ENCODE assay signal across 8 cellular contexts in genomic region chr5:131265318-131265803, GRCh38. TPM values are rescaled to one million over a fixed set of nuclear protein-coding genes. Genes with fewer than 3 reads are reported as not detected.
DNase-seq lines count a peak whose midpoint lies in the region; ATAC-seq and TF ChIP-seq lines count a peak whose summit lies in the region.

No MANE protein-coding gene starts in this region.

- H2AFZ ChIP-seq in SK-N-SH (ENCODE audit: low read depth) (no peak overlapping the region), MM.1S (ENCODE audit: low read length) (no peak overlapping the region)

- peak overlapping the region; percentile 95; the same call in 1 of the 2 replicates for H3K9ac ChIP-seq in SK-N-SH
- peak overlapping the region; percentile 85 for H3K9ac ChIP-seq in MM.1S (ENCODE audit: low read length)

- TF ChIP-seq POLR2A in right lobe of liver (IDR thresholded peaks at IDR 0.05) (no peak), upper lobe of left lung (IDR thresholded peaks at IDR 0.05) (no peak)

- POLR2A ChIA-PET in SK-N-SH (lab: Yijun Ruan, JAX) = no interaction called here

- TF ChIP-seq RAD21 in SK-N-SH (IDR thresholded peaks at IDR 0.05; ENCODE audit: low read length) = no peak

- H3K27me3 ChIP-seq in SK-N-SH (ENCODE audit: insufficient read depth) (no peaks in the 10 kb centered on the region), H7 (ENCODE audit: control insufficient read depth, insufficient read depth, low read length) (no peaks in the 10 kb centered on the region), MM.1S (replicated peaks; ENCODE audit: insufficient read depth, low read length) (no peaks in the 10 kb centered on the region), right lobe of liver (no peaks in the 10 kb centered on the region), upper lobe of left lung (no peaks in the 10 kb centered on the region)

- TF ChIP-seq EP300 in SK-N-SH (IDR thresholded peaks at IDR 0.05; ENCODE audit: borderline replicate concordance in 1 of 2, low read depth in 1 of 2, low read length in 1 of 2) (no peak), upper lobe of left lung (IDR thresholded peaks at IDR 0.05) (no peak)

- H3K4me3 ChIP-seq in SK-N-SH (ENCODE audit: low read depth in 2 of 2, low read length in 1 of 2) (peak overlapping the region; percentile 95; a peak in 2 of 4 replicates), H7 (ENCODE audit: insufficient read depth, low read depth, low read length) (peak overlapping the region; percentile 99), MM.1S (ENCODE audit: low read length) (peak overlapping the region; percentile 85), right lobe of liver (peak overlapping the region; percentile 76 to 93 (median 86)), upper lobe of left lung (peak overlapping the region in 3 of 4 donors; percentile 64 to 99 (median 82))

- H3K4me2 ChIP-seq in SK-N-SH = peak overlapping the region; percentile 85
- H3K4me2 ChIP-seq in MM.1S (ENCODE audit: low read depth, low read length) = peak overlapping the region; percentile 72

- H3K79me2 ChIP-seq in SK-N-SH (ENCODE audit: insufficient read depth) (peaks cover 67% of the 10 kb centered on the region), MM.1S (ENCODE audit: low read length) (peaks cover 63% of the 10 kb centered on the region)

- no peaks in the 10 kb centered on the region for H3K9me2 ChIP-seq in SK-N-SH
- no peaks in the 10 kb centered on the region for H3K9me2 ChIP-seq in MM.1S (replicated peaks; ENCODE audit: insufficient read depth, low read length)

- TF ChIP-seq CTCF in SK-N-SH (IDR thresholded peaks at IDR 0.05) (peak; percentile 59), MM.1S (IDR thresholded peaks at IDR 0.05; ENCODE audit: low read length) (peak; percentile 52), right lobe of liver (IDR thresholded peaks at IDR 0.05) (peak; percentile 20 to 45 (median 30)), upper lobe of left lung (IDR thresholded peaks at IDR 0.05) (peak in 5 of 6 experiments; percentile 27 to 53 (median 39))

- intact Hi-C loops in right lobe of liver (cut with DNase I) = no loop called here

- H3K36me3 ChIP-seq in SK-N-SH (replicated peaks in 1 of 2; ENCODE audit: control insufficient read depth in 1 of 2, insufficient read depth in 2 of 2, low read length in 1 of 2) (no peaks in the 10 kb centered on the region), H7 (replicated peaks; ENCODE audit: control insufficient read depth, insufficient read depth, low read length) (no peaks in the 10 kb centered on the region), MM.1S (replicated peaks; ENCODE audit: insufficient read depth, low read length) (peaks cover 4% of the 10 kb centered on the region; the same call in 1 of the 2 replicates), right lobe of liver (no peaks in the 10 kb centered on the region), upper lobe of left lung (no peaks in the 10 kb centered on the region)

- peaks cover under 1 to 7% of the 10 kb centered on the region in 2 experiments; a peak in 3 of 4 replicates for H3K4me1 ChIP-seq in SK-N-SH (ENCODE audit: control insufficient read depth in 1 of 2, insufficient read depth in 2 of 2, low read depth in 1 of 2, low read length in 1 of 2)
- H3K4me1 ChIP-seq in MM.1S (ENCODE audit: low read length) = peaks cover 11% of the 10 kb centered on the region
- H3K4me1 ChIP-seq in right lobe of liver = peaks cover 0 to 7% (median 0%) of the 10 kb centered on the region in 4 donors
- H3K4me1 ChIP-seq in upper lobe of left lung = peaks cover 16 to 42% (median 31%) of the 10 kb centered on the region in 4 donors

- H4K20me1 ChIP-seq in SK-N-SH (ENCODE audit: insufficient read depth) (peaks cover 9% of the 10 kb centered on the region), MM.1S (ENCODE audit: insufficient read depth, low read length) (no peaks in the 10 kb centered on the region; the same call in 1 of the 2 replicates)

- CTCF ChIA-PET in SK-N-SH (lab: Yijun Ruan, JAX) = interaction anchor here (0.6 to 3.5 kb wide), 12 partner anchors 12 to 130 kb away, joined by 3 to 15 read pairs (median 4); no protein-coding TSS in a partner anchor

- no peaks in the 10 kb centered on the region for H3K9me3 ChIP-seq in SK-N-SH
- H3K9me3 ChIP-seq in MM.1S (replicated peaks; ENCODE audit: insufficient read depth, low read length) = no peaks in the 10 kb centered on the region
- H3K9me3 ChIP-seq in right lobe of liver = no peaks in the 10 kb centered on the region
- no peaks in the 10 kb centered on the region for H3K9me3 ChIP-seq in upper lobe of left lung

- WGBS in SK-N-SH (ENCODE audit: low lambda C conversion rate) = 25% methylated on average over 2 of the region's 2 CpGs
- WGBS in right lobe of liver (ENCODE audit: insufficient coverage, low coverage, low lambda C conversion rate, missing lambda C conversion rate) = 3% methylated on average over 2 of the region's 2 CpGs
- 7 to 11% methylated on average over 2 of the region's 2 CpGs for WGBS in upper lobe of left lung, 2 donors

- H3F3A ChIP-seq in SK-N-SH (replicated peaks; ENCODE audit: insufficient read depth) = peaks cover 9% of the 10 kb centered on the region
- H3F3A ChIP-seq in MM.1S (ENCODE audit: insufficient read depth, low read length) = peaks cover 27% of the 10 kb centered on the region

- DNase-seq in SK-N-SH (peak; percentile 10), H7 (no peak), MM.1S (peak; percentile 57), amniotic epithelial cell (ENCODE audit: low read depth) (peak; percentile 33), right lobe of liver (no peak), upper lobe of left lung (no peak), AG08395 (ENCODE audit: low spot score) (no peak)

- ATAC-seq in SK-N-SH treated with all-trans-retinoic acid at 6 μM for 48 hours (no peak), right lobe of liver (peak in 2 of 4 donors; percentile 33 to 39), upper lobe of left lung (ENCODE audit: low FRiP score in 2 of 2) (no peak)

- H3K27ac ChIP-seq in SK-N-SH (ENCODE audit: low read depth in 2 of 2, low read length in 1 of 2) (peak overlapping the region in 1 of 2 experiments; percentile 73; a peak in 1 of 4 replicates), MM.1S (ENCODE audit: low read length) (peak overlapping the region; percentile 85; the same call in 1 of the 2 replicates), right lobe of liver (peak overlapping the region; percentile 0 to 95 (median 91)), upper lobe of left lung (peak overlapping the region; percentile 90 to 98 (median 93))

TF ChIP-seq in SK-N-SH, 30 proteins besides CTCF, POLR2A, EP300 and RAD21:
- TF ChIP-seq IRF3 (IDR thresholded peaks at IDR 0.05; ENCODE audit: low read depth, low read length) = no peak
- no peak for TF ChIP-seq FOSL2 (IDR thresholded peaks at IDR 0.05; ENCODE audit: borderline replicate concordance, low read depth)
- TF ChIP-seq RXRA (IDR thresholded peaks at IDR 0.05; ENCODE audit: borderline replicate concordance, low read depth) = no peak
- TF ChIP-seq MXI1 (IDR thresholded peaks at IDR 0.05; ENCODE audit: low read depth, low read length) = no peak
- no peak for TF ChIP-seq FOXJ3 (CRISPR knock-in tag; IDR thresholded peaks at IDR 0.05)
- no peak for TF ChIP-seq RCOR1 (IDR thresholded peaks at IDR 0.05; ENCODE audit: low read length)
- TF ChIP-seq FOXM1 (IDR thresholded peaks at IDR 0.05; ENCODE audit: low read depth) = no peak

TF ChIP-seq in SK-N-SH treated with all-trans-retinoic acid at 6 μM for 48 hours, 23 proteins besides CTCF, POLR2A, EP300 and RAD21 (continues in another document):
- TF ChIP-seq ESRRG (CRISPR knock-in tag; IDR thresholded peaks at IDR 0.05) (no peak), BACH2 (CRISPR knock-in tag; IDR thresholded peaks at IDR 0.05; ENCODE audit: borderline replicate concordance) (no peak), CREB5 (CRISPR knock-in tag; IDR thresholded peaks at IDR 0.05; ENCODE audit: low read depth) (no peak), ZNF8 (CRISPR knock-in tag; IDR thresholded peaks at IDR 0.05) (no peak), SNAI2 (CRISPR knock-in tag; IDR thresholded peaks at IDR 0.05) (no peak), POU6F1 (CRISPR knock-in tag; IDR thresholded peaks at IDR 0.05; ENCODE audit: borderline replicate concordance, low read depth) (no peak), ZNF565 (CRISPR knock-in tag; conservative IDR thresholded peaks at IDR 0.05; ENCODE audit: low read depth) (no peak), TOX (CRISPR knock-in tag; IDR thresholded peaks at IDR 0.05; ENCODE audit: borderline replicate concordance) (no peak), GLIS3 (CRISPR knock-in tag; IDR thresholded peaks at IDR 0.05) (no peak), OSR1 (CRISPR knock-in tag; IDR thresholded peaks at IDR 0.05) (no peak), ISL1 (CRISPR knock-in tag; IDR thresholded peaks at IDR 0.05) (no peak), ZFP30 (CRISPR knock-in tag; IDR thresholded peaks at IDR 0.05) (no peak)

RNA-seq across cellular contexts. Expression of gene CDC42SE2, which starts 1.5 kb away (rescaled TPM):
- polyA plus RNA-seq in SK-N-SH (2012; rRNA removed) = 8.6 and 11.4 TPM in 2 replicates
- 14.0 and 17.3 TPM in 2 replicates for polyA plus RNA-seq in SK-N-SH (2012; cell fraction: cytosol; rRNA removed)
- polyA plus RNA-seq in SK-N-SH (2012; cell fraction: nucleus; rRNA removed) = 2.8 and 6.8 TPM in 2 replicates
- 25.9 and 36.6 TPM in 2 replicates for total RNA-seq in H7 (2014; rRNA removed; shearing (Covaris generic))
- 10 to 100 TPM; 10.3 to 19.8 (median 15.0) TPM for total RNA-seq in right lobe of liver
- 10 to 100 TPM; 13.6 to 92.1 (median 36.5) TPM for total RNA-seq in upper lobe of left lung

Comparison
In these comparisons a context has a peak if more than half of its experiments do, and no peak if none do; other contexts are left out.
1. DNase-seq: peak in SK-N-SH (single experiment), MM.1S (single experiment) and amniotic epithelial cell (single experiment); none in H7 (single experiment), right lobe of liver (0 of 3), upper lobe of left lung (0 of 2) and AG08395 (single experiment).
2. Peak in every context shown above with its lines, with median percentiles within 50 percentile points of each other: H3K4me3 ChIP-seq and CTCF ChIP-seq.